25 cellular contexts compared by ENCODE assay signal in the genomic region with DNA sequence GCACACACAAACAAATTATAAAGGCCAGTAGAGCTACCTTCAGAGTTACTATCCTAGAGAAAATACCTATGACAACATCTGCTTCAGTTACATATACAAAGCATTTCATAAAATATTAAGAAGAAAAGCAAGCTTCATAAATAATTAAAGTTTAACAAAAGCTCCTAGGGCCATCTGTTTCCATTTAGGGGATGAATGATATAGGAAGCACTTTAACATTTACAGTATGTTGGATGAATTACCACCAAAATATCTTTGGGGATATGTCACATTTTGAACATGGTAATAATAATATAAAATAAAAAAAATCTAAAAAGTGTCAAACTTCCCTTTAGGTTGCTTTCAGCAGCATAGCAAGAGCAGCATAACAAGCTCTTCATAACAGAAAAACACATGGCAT.
"Had no signal": no experiment of that assay in that cellular context is flagged by ENCODE, and none has a peak within 500 bp of the region (broad histone marks: within the 10 kb centered on the region; RNA-seq: fewer than 3 reads in every experiment).

No MANE protein-coding gene starts in this region.

- H3K27me3 Mint-ChIP-seq: dendritic cell treated with granulocyte-macrophage colony-stimulating factor and Interleukin-4, amounts not matched to agents 40 ng/mL and 50 ng/mL, for 4 days; effector memory CD8-positive, alpha-beta T cell had no signal

- H2AFZ ChIP-seq: hepatocyte had no signal

- H3K27me3 ChIP-seq: esophagus squamous epithelium, gastrocnemius medialis, hepatocyte, pancreas, right lobe of liver, suprapubic skin, thyroid gland, upper lobe of left lung, vagina had no signal

- H3K9me3 ChIP-seq: esophagus squamous epithelium, gastrocnemius medialis, pancreas, prostate gland, right lobe of liver, suprapubic skin, thyroid gland, upper lobe of left lung, vagina had no signal

- H3K27ac Mint-ChIP-seq: dendritic cell treated with granulocyte-macrophage colony-stimulating factor and Interleukin-4, amounts not matched to agents 40 ng/mL and 50 ng/mL, for 4 days; effector memory CD8-positive, alpha-beta T cell; stimulated activated effector memory CD8-positive, alpha-beta T cell treated with anti-CD3 and anti-CD28 coated beads, Interleukin-12 subunit alpha, Interleukin-12 subunit beta, amount 100 ng/mL, for 72 hours had no signal

- H3K4me1 ChIP-seq: esophagus squamous epithelium, prostate gland, suprapubic skin, thyroid gland, vagina had no signal

- H3K79me2 ChIP-seq: hepatocyte had no signal

- H3K4me1 Mint-ChIP-seq: nephron; stimulated activated effector memory CD8-positive, alpha-beta T cell treated with anti-CD3 and anti-CD28 coated beads, Interleukin-12 subunit alpha, Interleukin-12 subunit beta, amount 100 ng/mL, for 72 hours had no signal

- ATAC-seq: effector memory CD8-positive, alpha-beta T cell; gastrocnemius medialis; left cardiac atrium; left ventricle myocardium superior; pancreas; right lobe of liver; stimulated activated effector memory CD8-positive, alpha-beta T cell treated with anti-CD3 and anti-CD28 coated beads, Interleukin-12 subunit alpha, Interleukin-12 subunit beta, amount 100 ng/mL, for 72 hours; stimulated activated naive CD8-positive, alpha-beta T cell treated with anti-CD3 and anti-CD28 coated beads, Interleukin-15, Interleukin-2, amounts not matched to agents 100 U/mL and 50 U/mL, for 24 hours had no signal

- H3K4me2 ChIP-seq: hepatocyte had no signal

- DNase-seq: effector memory CD8-positive, alpha-beta T cell; esophagus squamous epithelium; gastrocnemius medialis; kidney; left cardiac atrium; left ventricle myocardium superior; mesenchymal stem cell; midbrain; occipital lobe; pancreas; right lobe of liver; stimulated activated CD4-positive, alpha-beta T cell treated with anti-CD3 and anti-CD28 coated beads, Interleukin-4, amount 100 ng/mL, for 1 hour; stimulated activated CD8-positive, alpha-beta memory T cell treated with anti-CD3 and anti-CD28 coated beads, Interleukin-4, amount 100 ng/mL, for 48 hours; stimulated activated naive CD8-positive, alpha-beta T cell treated with anti-CD3 and anti-CD28 coated beads, Interleukin-15, Interleukin-2, amounts not matched to agents 100 U/mL and 50 U/mL, for 24 hours; thyroid gland; upper lobe of left lung had no signal

- H3K9me3 Mint-ChIP-seq: effector memory CD8-positive, alpha-beta T cell; stimulated activated effector memory CD8-positive, alpha-beta T cell treated with anti-CD3 and anti-CD28 coated beads, Interleukin-12 subunit alpha, Interleukin-12 subunit beta, amount 100 ng/mL, for 72 hours had no signal

- H3K36me3 ChIP-seq: gastrocnemius medialis, pancreas, prostate gland, right lobe of liver, suprapubic skin, thyroid gland, vagina had no signal

- H3K27ac ChIP-seq: epithelial cell of prostate, esophagus squamous epithelium, gastrocnemius medialis, hepatocyte, pancreas, prostate gland, right lobe of liver, suprapubic skin, thyroid gland, upper lobe of left lung, vagina had no signal

- H3K4me3 Mint-ChIP-seq: dendritic cell treated with granulocyte-macrophage colony-stimulating factor and Interleukin-4, amounts not matched to agents 40 ng/mL and 50 ng/mL, for 4 days; effector memory CD8-positive, alpha-beta T cell; nephron; stimulated activated effector memory CD8-positive, alpha-beta T cell treated with anti-CD3 and anti-CD28 coated beads, Interleukin-12 subunit alpha, Interleukin-12 subunit beta, amount 100 ng/mL, for 72 hours had no signal

- H3K4me3 ChIP-seq: esophagus squamous epithelium, gastrocnemius medialis, hepatocyte, lung, pancreas, prostate gland, right lobe of liver, suprapubic skin, thyroid gland, upper lobe of left lung, vagina had no signal
